1 cellular context compared by ENCODE assay signal in genomic region chr22:27804683-27805297, GRCh38.
A peak's percentile ranks its signal among the peaks of the same experiment; 100 is the strongest.
TF ChIP-seq lines count a peak whose summit lies in the region.

No MANE protein-coding gene starts in this region.

TF ChIP-seq in HEK293, 187 proteins besides CTCF, POLR2A, EP300 and RAD21 (continued from another document):
- TF ChIP-seq ZNF362 (tag by site-specific recombination; IDR thresholded peaks at IDR 0.05) (no peak), ZNF837 (tag by site-specific recombination; IDR thresholded peaks at IDR 0.05) (no peak), EGR2 (tag by site-specific recombination; IDR thresholded peaks at IDR 0.05; ENCODE audit: low read depth) (peak; percentile 74), ZIC2 (tag by site-specific recombination; IDR thresholded peaks at IDR 0.05) (peak; percentile 90), ZNF521 (tag by site-specific recombination; IDR thresholded peaks at IDR 0.05) (no peak), ZNF548 (tag by site-specific recombination; IDR thresholded peaks at IDR 0.05) (no peak), ELK4 (IDR thresholded peaks at IDR 0.05; ENCODE audit: borderline replicate concordance, low read depth, low read length) (no peak), YY1 (tag by site-specific recombination; IDR thresholded peaks at IDR 0.05) (no peak), ZNF324 (tag by site-specific recombination; IDR thresholded peaks at IDR 0.05) (no peak), ZSCAN16 (tag by site-specific recombination; IDR thresholded peaks at IDR 0.05) (no peak), ZBTB1 (tag by site-specific recombination; IDR thresholded peaks at IDR 0.05) (no peak), ZNF639 (tag by site-specific recombination; IDR thresholded peaks at IDR 0.05) (no peak), ZBTB10 (tag by site-specific recombination; IDR thresholded peaks at IDR 0.05) (0 out of 2 replicates have a peak, but pooled peaks have one; percentile 39), ZNF768 (tag by site-specific recombination; IDR thresholded peaks at IDR 0.05) (no peak), ZNF423 (tag by site-specific recombination; IDR thresholded peaks at IDR 0.05) (no peak), ZNF37A (tag by site-specific recombination; IDR thresholded peaks at IDR 0.05) (no peak), HIC1 (tag by site-specific recombination; IDR thresholded peaks at IDR 0.05) (peak; percentile 78; the same call in 1 of the 2 replicates), ZSCAN5A (tag by site-specific recombination; IDR thresholded peaks at IDR 0.05) (no peak), OSR2 (tag by site-specific recombination; IDR thresholded peaks at IDR 0.05) (no peak), ZNF23 (tag by site-specific recombination; IDR thresholded peaks at IDR 0.05; ENCODE audit: borderline replicate concordance) (no peak), SALL2 (tag by site-specific recombination; IDR thresholded peaks at IDR 0.05; ENCODE audit: borderline replicate concordance) (no peak), ZNF76 (tag by site-specific recombination; IDR thresholded peaks at IDR 0.05; ENCODE audit: borderline replicate concordance, low read depth) (no peak), REPIN1 (tag by site-specific recombination; IDR thresholded peaks at IDR 0.05; ENCODE audit: low read depth) (no peak), ZNF169 (tag by site-specific recombination; IDR thresholded peaks at IDR 0.05) (no peak)
